1 cellular context compared by ENCODE assay signal in the genomic region with DNA sequence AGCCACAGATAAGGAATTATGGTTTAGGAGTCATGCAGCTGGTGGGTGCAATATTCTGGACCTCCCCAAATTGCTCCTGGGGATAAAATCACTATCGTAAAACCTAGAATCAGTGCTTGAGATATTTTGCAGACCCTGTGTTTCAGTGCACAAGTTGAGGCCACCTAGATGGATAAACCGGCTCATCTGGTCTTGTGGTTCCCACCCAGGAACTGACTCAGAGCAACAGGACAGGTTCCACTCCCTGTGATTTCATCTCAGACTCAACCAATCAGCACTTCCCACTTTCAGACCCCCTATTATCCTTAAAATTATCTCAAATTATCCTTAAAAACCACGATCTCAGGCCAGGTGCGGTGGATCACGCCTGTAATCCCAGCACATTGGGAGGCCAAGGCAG.
TF ChIP-seq lines count a peak whose summit lies in the region.

No MANE protein-coding gene starts in this region.

TF ChIP-seq in HepG2, 621 proteins besides CTCF, POLR2A, EP300 and RAD21:
- TF ChIP-seq, protein P1, sequence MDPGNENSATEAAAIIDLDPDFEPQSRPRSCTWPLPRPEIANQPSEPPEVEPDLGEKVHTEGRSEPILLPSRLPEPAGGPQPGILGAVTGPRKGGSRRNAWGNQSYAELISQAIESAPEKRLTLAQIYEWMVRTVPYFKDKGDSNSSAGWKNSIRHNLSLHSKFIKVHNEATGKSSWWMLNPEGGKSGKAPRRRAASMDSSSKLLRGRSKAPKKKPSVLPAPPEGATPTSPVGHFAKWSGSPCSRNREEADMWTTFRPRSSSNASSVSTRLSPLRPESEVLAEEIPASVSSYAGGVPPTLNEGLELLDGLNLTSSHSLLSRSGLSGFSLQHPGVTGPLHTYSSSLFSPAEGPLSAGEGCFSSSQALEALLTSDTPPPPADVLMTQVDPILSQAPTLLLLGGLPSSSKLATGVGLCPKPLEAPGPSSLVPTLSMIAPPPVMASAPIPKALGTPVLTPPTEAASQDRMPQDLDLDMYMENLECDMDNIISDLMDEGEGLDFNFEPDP (CRISPR knock-in tag; conservative IDR thresholded peaks at IDR 0.05): no peak
- TF ChIP-seq KIAA2018 (CRISPR knock-in tag; IDR thresholded peaks at IDR 0.05; ENCODE audit: borderline replicate concordance) (no peak), CHD2 (IDR thresholded peaks at IDR 0.05; ENCODE audit: low read depth, low read length) (no peak), SATB2 (CRISPR knock-in tag; IDR thresholded peaks at IDR 0.05) (no peak), ZNF556 (CRISPR knock-in tag; IDR thresholded peaks at IDR 0.05; ENCODE audit: borderline replicate concordance) (no peak), ZNF205 (CRISPR knock-in tag; IDR thresholded peaks at IDR 0.05) (no peak), ZNF576 (CRISPR knock-in tag; IDR thresholded peaks at IDR 0.05) (no peak), ARID2 (CRISPR knock-in tag; IDR thresholded peaks at IDR 0.05; ENCODE audit: borderline replicate concordance) (no peak), KDM5A (IDR thresholded peaks at IDR 0.05; ENCODE audit: borderline replicate concordance, low read length) (no peak), GATA4 (IDR thresholded peaks at IDR 0.05; ENCODE audit: borderline replicate concordance, low read depth) (no peak), MATR3 (CRISPR knock-in tag; IDR thresholded peaks at IDR 0.05) (no peak), ISL2 (CRISPR knock-in tag; IDR thresholded peaks at IDR 0.05) (no peak), NONO (IDR thresholded peaks at IDR 0.05) (no peak), NONO (CRISPR knock-in tag; conservative IDR thresholded peaks at IDR 0.05) (no peak)
- TF ChIP-seq, protein P2, sequence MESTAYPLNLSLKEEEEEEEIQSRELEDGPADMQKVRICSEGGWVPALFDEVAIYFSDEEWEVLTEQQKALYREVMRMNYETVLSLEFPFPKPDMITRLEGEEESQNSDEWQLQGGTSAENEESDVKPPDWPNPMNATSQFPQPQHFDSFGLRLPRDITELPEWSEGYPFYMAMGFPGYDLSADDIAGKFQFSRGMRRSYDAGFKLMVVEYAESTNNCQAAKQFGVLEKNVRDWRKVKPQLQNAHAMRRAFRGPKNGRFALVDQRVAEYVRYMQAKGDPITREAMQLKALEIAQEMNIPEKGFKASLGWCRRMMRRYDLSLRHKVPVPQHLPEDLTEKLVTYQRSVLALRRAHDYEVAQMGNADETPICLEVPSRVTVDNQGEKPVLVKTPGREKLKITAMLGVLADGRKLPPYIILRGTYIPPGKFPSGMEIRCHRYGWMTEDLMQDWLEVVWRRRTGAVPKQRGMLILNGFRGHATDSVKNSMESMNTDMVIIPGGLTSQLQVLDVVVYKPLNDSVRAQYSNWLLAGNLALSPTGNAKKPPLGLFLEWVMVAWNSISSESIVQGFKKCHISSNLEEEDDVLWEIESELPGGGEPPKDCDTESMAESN (CRISPR knock-in tag; conservative IDR thresholded peaks at IDR 0.05): no peak
